In the genomic region with DNA sequence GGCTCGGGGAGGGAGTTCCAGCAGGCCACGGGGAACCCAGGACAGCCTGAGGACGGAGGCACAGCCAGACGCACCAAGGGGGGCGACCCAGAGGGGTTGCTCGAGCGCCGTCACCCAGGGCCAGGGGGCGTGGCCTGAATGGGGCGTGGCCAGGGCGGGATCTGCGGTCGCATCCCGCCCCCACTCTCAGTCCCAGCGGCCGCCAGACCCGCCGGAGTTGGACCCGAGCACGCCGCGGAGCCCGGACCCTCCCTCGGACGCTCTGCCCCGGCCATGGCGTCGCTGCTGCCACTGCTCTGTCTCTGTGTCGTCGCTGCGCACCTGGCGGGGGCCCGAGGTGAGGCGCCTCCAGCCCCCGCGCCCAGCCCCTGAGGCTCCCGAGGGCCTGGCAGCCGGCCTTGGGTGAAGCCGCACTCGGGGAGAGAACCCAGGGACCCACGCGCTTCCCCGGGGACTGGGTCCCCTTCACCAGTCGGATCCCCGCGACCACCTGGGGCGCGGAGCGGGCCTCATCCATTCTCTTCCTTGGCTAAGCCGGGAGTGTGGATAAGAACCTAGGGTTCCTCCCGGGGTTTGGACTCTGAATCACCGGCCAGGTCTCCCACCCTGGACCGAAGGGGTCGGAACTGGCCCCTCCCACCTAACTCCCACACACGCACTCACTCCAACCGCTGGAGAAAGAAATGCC, we compare ENCODE assay signal across 10 cellular contexts. TPM values are rescaled to one million over a fixed set of nuclear protein-coding genes. Genes with fewer than 3 reads are reported as not detected.
DNase-seq lines count a peak whose midpoint lies in the region; ATAC-seq, FAIRE-seq and TF ChIP-seq lines count a peak whose summit lies in the region.
"Had no signal": no experiment of that assay in that cellular context is flagged by ENCODE, and none has a peak within 500 bp of the region (broad histone marks: within the 10 kb centered on the region; RNA-seq: fewer than 3 reads in every experiment).

A gene with protein sequence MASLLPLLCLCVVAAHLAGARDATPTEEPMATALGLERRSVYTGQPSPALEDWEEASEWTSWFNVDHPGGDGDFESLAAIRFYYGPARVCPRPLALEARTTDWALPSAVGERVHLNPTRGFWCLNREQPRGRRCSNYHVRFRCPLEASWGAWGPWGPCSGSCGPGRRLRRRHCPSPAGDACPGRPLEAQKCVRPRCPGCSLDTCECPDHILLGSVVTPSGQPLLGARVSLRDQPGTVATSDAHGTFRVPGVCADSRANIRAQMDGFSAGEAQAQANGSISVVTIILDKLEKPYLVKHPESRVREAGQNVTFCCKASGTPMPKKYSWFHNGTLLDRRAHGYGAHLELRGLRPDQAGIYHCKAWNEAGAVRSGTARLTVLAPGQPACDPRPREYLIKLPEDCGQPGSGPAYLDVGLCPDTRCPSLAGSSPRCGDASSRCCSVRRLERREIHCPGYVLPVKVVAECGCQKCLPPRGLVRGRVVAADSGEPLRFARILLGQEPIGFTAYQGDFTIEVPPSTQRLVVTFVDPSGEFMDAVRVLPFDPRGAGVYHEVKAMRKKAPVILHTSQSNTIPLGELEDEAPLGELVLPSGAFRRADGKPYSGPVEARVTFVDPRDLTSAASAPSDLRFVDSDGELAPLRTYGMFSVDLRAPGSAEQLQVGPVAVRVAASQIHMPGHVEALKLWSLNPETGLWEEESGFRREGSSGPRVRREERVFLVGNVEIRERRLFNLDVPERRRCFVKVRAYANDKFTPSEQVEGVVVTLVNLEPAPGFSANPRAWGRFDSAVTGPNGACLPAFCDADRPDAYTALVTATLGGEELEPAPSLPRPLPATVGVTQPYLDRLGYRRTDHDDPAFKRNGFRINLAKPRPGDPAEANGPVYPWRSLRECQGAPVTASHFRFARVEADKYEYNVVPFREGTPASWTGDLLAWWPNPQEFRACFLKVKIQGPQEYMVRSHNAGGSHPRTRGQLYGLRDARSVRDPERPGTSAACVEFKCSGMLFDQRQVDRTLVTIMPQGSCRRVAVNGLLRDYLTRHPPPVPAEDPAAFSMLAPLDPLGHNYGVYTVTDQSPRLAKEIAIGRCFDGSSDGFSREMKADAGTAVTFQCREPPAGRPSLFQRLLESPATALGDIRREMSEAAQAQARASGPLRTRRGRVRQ (plus strand): TSS at position 189 of the 688 bp plus-strand sequence. CDS start 85 bp downstream, at position 274.

- FAIRE-seq in endothelial cell of umbilical vein (lab: Jason Lieb, UNC) = no peak
- FAIRE-seq in pancreas (lab: Jason Lieb, UNC) = no peak
- FAIRE-seq: G401.6 had no signal

- CTCF ChIA-PET in SK-N-SH (lab: Yijun Ruan, JAX) (interaction anchor here (0.9 to 15.3 kb wide), 3 partner anchors 9 to 106 kb away, joined by 3 to 258 read pairs (median 7); a partner anchor contains a TSS), endothelial cell of umbilical vein (lab: Charles Lee) (interaction anchor here (1.1 to 1.7 kb wide), 2 partner anchors 15 to 103 kb away, joined by 3 to 4 read pairs; no protein-coding TSS in a partner anchor)

- H3K4me2 ChIP-seq in SK-N-SH (peak within 1 kb of the TSS; percentile 78), endothelial cell of umbilical vein (ENCODE audit: insufficient read depth, low read length) (no peak within 1 kb of the TSS)

- H3K79me2 ChIP-seq in SK-N-SH (ENCODE audit: insufficient read depth) (no peaks in the 10 kb centered on the region), endothelial cell of umbilical vein (ENCODE audit: control insufficient read depth, insufficient read depth, low read length) (no peaks in the 10 kb centered on the region)

- peak; percentile 17 for DNase-seq in NCI-H2196 (lab: John Stamatoyannopoulos, UW; ENCODE audit: unreplicated experiment)
- no peak for DNase-seq in NCI-H2196 treated with DMSO at 0.1 percent for 48 hours (lab: John Stamatoyannopoulos, UW; ENCODE audit: unreplicated experiment)
- peak; percentile 96 for DNase-seq in SK-N-SH
- no peak for DNase-seq in endothelial cell of umbilical vein (ENCODE audit: low read depth, low spot score)
- peak in 4 of 6 donors; percentile 43 to 77 (median 68) for DNase-seq in pancreas
- no peak for DNase-seq in NCI-H187 (lab: John Stamatoyannopoulos, UW)
- DNase-seq in occipital lobe (lab: John Stamatoyannopoulos, UW) = no peak

- no peak within 1 kb of the TSS for H3K9ac ChIP-seq in SK-N-SH
- no peak within 1 kb of the TSS for H3K9ac ChIP-seq in endothelial cell of umbilical vein (replicated peaks; ENCODE audit: extremely low read depth, insufficient read depth, low read length)

- no peak for TF ChIP-seq EP300 in SK-N-SH (IDR thresholded peaks at IDR 0.05; ENCODE audit: borderline replicate concordance in 1 of 2, low read depth in 1 of 2, low read length in 1 of 2)

- peak in 3 of 4 donors; percentile 44 to 50 (median 49) for ATAC-seq in pancreas
- no peak for ATAC-seq in HG03442 (IDR thresholded peaks at IDR 0.05; ENCODE audit: unreplicated experiment)

- H3K4me3 ChIP-seq in SK-N-SH (ENCODE audit: low read depth in 2 of 2, low read length in 1 of 2) = peak within 1 kb of the TSS; percentile 36 to 44; a peak in 3 of 4 replicates
- H3K4me3 ChIP-seq in endothelial cell of umbilical vein (replicated peaks in 1 of 3; ENCODE audit: insufficient read depth in 1 of 3, low read depth in 1 of 3, low read length in 3 of 3) = no peak within 1 kb of the TSS
- H3K4me3 ChIP-seq in pancreas = peak within 1 kb of the TSS in 2 of 4 donors; percentile 2 to 34
- H3K4me3 ChIP-seq: lung had no signal

- H3F3A ChIP-seq in SK-N-SH (replicated peaks; ENCODE audit: insufficient read depth) = peaks cover 10% of the 10 kb centered on the region

- dilution Hi-C loops in endothelial cell of umbilical vein (cut with MboI; ENCODE audit: extremely low pct_ligation_motif_present, low sequenced_read_pairs) = no loop called here

- no peak for TF ChIP-seq POLR2A in endothelial cell of umbilical vein (IDR thresholded peaks at IDR 0.05; ENCODE audit: low read depth, low read length)

- H3K9me3 ChIP-seq in SK-N-SH (no peaks in the 10 kb centered on the region), endothelial cell of umbilical vein (replicated peaks; ENCODE audit: control insufficient read depth, insufficient read depth, low read length) (no peaks in the 10 kb centered on the region), pancreas (no peaks in the 10 kb centered on the region)

- H3K9me2 ChIP-seq in SK-N-SH = no peaks in the 10 kb centered on the region

- TF ChIP-seq CTCF in SK-N-SH (IDR thresholded peaks at IDR 0.05) = no peak
- TF ChIP-seq CTCF in endothelial cell of umbilical vein (IDR thresholded peaks at IDR 0.05; ENCODE audit: extremely low read depth in 1 of 2, insufficient read depth in 1 of 2, low read depth in 1 of 2, low read length in 2 of 2) = no peak
- TF ChIP-seq CTCF in pancreas (IDR thresholded peaks at IDR 0.05) = no peak

- H3K27me3 ChIP-seq in SK-N-SH (ENCODE audit: insufficient read depth) (no peaks in the 10 kb centered on the region), endothelial cell of umbilical vein (ENCODE audit: control insufficient read depth in 2 of 2, insufficient read depth in 2 of 2, low read length in 2 of 2) (peaks cover 25 to 29% of the 10 kb centered on the region in 2 experiments), pancreas (peaks cover 0 to 14% (median 0%) of the 10 kb centered on the region in 4 donors)

- WGBS in SK-N-SH (ENCODE audit: low lambda C conversion rate) = 22% methylated on average over 25 of the region's 56 CpGs
- 4 to 5% methylated on average over 40 to 56 of the region's 56 CpGs for WGBS in pancreas, 2 donors

- no peaks in the 10 kb centered on the region for H3K9me1 ChIP-seq in endothelial cell of umbilical vein (replicated peaks; ENCODE audit: control insufficient read depth, extremely low read depth, insufficient read depth, low read length)

- H3K4me1 ChIP-seq in SK-N-SH (ENCODE audit: control insufficient read depth in 1 of 2, insufficient read depth in 2 of 2, low read depth in 1 of 2, low read length in 1 of 2) = peaks cover 0 to 23% of the 10 kb centered on the region in 2 experiments; a peak in 1 of 4 replicates
- no peaks in the 10 kb centered on the region for H3K4me1 ChIP-seq in endothelial cell of umbilical vein (ENCODE audit: control insufficient read depth, extremely low read depth, insufficient read depth, low read length)
- H3K4me1 ChIP-seq in pancreas = peaks cover 0 to 15% (median 0%) of the 10 kb centered on the region in 3 donors

- intact Hi-C loops in endothelial cell of umbilical vein (cut with micrococcal nuclease) (no loop called here), pancreas (cut with DNase I) (loop anchor here in 1 of 3 donors (10.0 kb wide), 1 partner anchor 417 kb away; no protein-coding TSS in a partner anchor)

- no peak within 1 kb of the TSS for H3K27ac ChIP-seq in SK-N-SH (ENCODE audit: low read depth in 2 of 2, low read length in 1 of 2)
- no peak within 1 kb of the TSS for H3K27ac ChIP-seq in endothelial cell of umbilical vein (ENCODE audit: insufficient read depth, low read depth, low read length)
- H3K27ac ChIP-seq in pancreas = no peak within 1 kb of the TSS

- H3K36me3 ChIP-seq in SK-N-SH (replicated peaks in 1 of 2; ENCODE audit: control insufficient read depth in 1 of 2, insufficient read depth in 2 of 2, low read length in 1 of 2) (no peaks in the 10 kb centered on the region), endothelial cell of umbilical vein (ENCODE audit: control insufficient read depth in 2 of 2, extremely low read depth in 1 of 2, insufficient read depth in 2 of 2, low read length in 2 of 2) (no peaks in the 10 kb centered on the region), pancreas (no peaks in the 10 kb centered on the region)

- H4K20me1 ChIP-seq in SK-N-SH (ENCODE audit: insufficient read depth) (no peaks in the 10 kb centered on the region), endothelial cell of umbilical vein (replicated peaks; ENCODE audit: control insufficient read depth, extremely low read depth, insufficient read depth, low read length) (no peaks in the 10 kb centered on the region)

- TF ChIP-seq RAD21 in SK-N-SH (IDR thresholded peaks at IDR 0.05; ENCODE audit: low read length) = no peak; the same call in 1 of the 2 replicates

- BruUV-seq in endothelial cell of umbilical vein (replicated peaks; lab: Mats Ljungman, UMichigan) = no TSS peak

- H2AFZ ChIP-seq in SK-N-SH (ENCODE audit: low read depth) = no peak within 1 kb of the TSS
- H2AFZ ChIP-seq in endothelial cell of umbilical vein (ENCODE audit: low read depth, low read length) = no peak within 1 kb of the TSS

- POLR2A ChIA-PET in SK-N-SH (lab: Yijun Ruan, JAX) (interaction anchor here (0.5 to 0.7 kb wide), 2 partner anchors 9 to 130 kb away, joined by 3 to 4 read pairs; a partner anchor contains a TSS), endothelial cell of umbilical vein (lab: Charles Lee) (no interaction called here)

RNA-seq across cellular contexts. Expression of the gene that starts here (rescaled TPM):
- polyA plus RNA-seq in SK-N-SH (2012; rRNA removed) (0.96 and 1.9 TPM in 2 replicates), endothelial cell of umbilical vein (0.01 and 0.03 TPM in 2 replicates), pancreas (not detected)
- polyA plus RNA-seq in SK-N-SH (2012; cell fraction: cytosol; rRNA removed) = 0.54 and 0.87 TPM in 2 replicates
- 3.1 and 3.9 TPM in 2 replicates for polyA plus RNA-seq in SK-N-SH (2012; cell fraction: nucleus; rRNA removed)
- total RNA-seq in endothelial cell of umbilical vein (not detected in 2 replicates), pancreas (1 to 10 TPM in 1 of 6 donors, under 1 TPM in 1, not detected in 4; 0.12 to 1.4 TPM), occipital lobe (0.62 TPM)
- polyA plus RNA-seq in endothelial cell of umbilical vein (2011; cell fraction: cytosol; rRNA removed) = 0.03 TPM in 1 of 2 replicates, not detected in the other
- 0.04 and 0.14 TPM in 2 replicates for polyA plus RNA-seq in endothelial cell of umbilical vein (2011; cell fraction: nucleus; rRNA removed)
- polyA plus RNA-seq in endothelial cell of umbilical vein (2012) = not detected in 2 replicates
- polyA minus RNA-seq in endothelial cell of umbilical vein = not detected in 2 replicates
- 0.51 TPM for polyA minus RNA-seq in endothelial cell of umbilical vein (2011; cell fraction: cytosol; rRNA and poly(A)+ RNA removed)
- 0.14 TPM in 1 of 2 replicates, not detected in the other for polyA minus RNA-seq in endothelial cell of umbilical vein (2011; cell fraction: nucleus; rRNA and poly(A)+ RNA removed)

Comparison
In these comparisons a context has a peak if more than half of its experiments do, and no peak if none do; other contexts are left out.
1. DNase-seq: peak in NCI-H2196 (single experiment), SK-N-SH (single experiment) and pancreas (4 of 6); none in NCI-H2196 treated with DMSO at 0.1 percent for 48 hours (single experiment), endothelial cell of umbilical vein (single experiment), NCI-H187 (0 of 2) and occipital lobe (single experiment).
2. H3K4me3 ChIP-seq: peak in SK-N-SH (2 of 2); none in endothelial cell of umbilical vein (0 of 3).